Comparison of ENCODE assay signal across 26 cellular contexts in genomic region chr5:135632806-135633205, GRCh38. TPM values are rescaled to one million over a fixed set of nuclear protein-coding genes. Genes with fewer than 3 reads are reported as not detected.
"Had no signal": no experiment of that assay in that cellular context is flagged by ENCODE, and none has a peak within 500 bp of the region (broad histone marks: within the 10 kb centered on the region; RNA-seq: fewer than 3 reads in every experiment).

No MANE protein-coding gene starts in this region.

- H3K27ac ChIP-seq: esophagus squamous epithelium, heart right ventricle, left ventricle myocardium inferior, pancreas, prostate gland, spleen, tibial nerve, WERI-Rb-1 had no signal

- H3K4me3 ChIP-seq: esophagus squamous epithelium, heart right ventricle, left ventricle myocardium inferior, mucosa of descending colon, pancreas, prostate gland, spleen, tibial nerve had no signal

- H3K36me3 ChIP-seq: esophagus squamous epithelium, heart right ventricle, left ventricle myocardium inferior, pancreas, prostate gland, spleen, tibial nerve, WERI-Rb-1 had no signal

- DNase-seq: activated CD4-positive, alpha-beta T cell treated with anti-CD3 and anti-CD28 coated beads for 48 hours; activated CD4-positive, alpha-beta T cell treated with anti-CD3 and anti-CD28 coated beads, Interleukin-2, amount 50 U/mL, for 48 hours; activated CD8-positive, alpha-beta memory T cell treated with anti-CD3 and anti-CD28 coated beads for 24 hours; activated CD8-positive, alpha-beta memory T cell treated with anti-CD3 and anti-CD28 coated beads, Interleukin-2, amount 50 U/mL, for 4 hours; activated gamma-delta T cell; activated naive CD4-positive, alpha-beta T cell treated with anti-CD3 and anti-CD28 coated beads, Interleukin-2, amount 50 U/mL, for 16 hours; activated T-cell treated with anti-CD3 and anti-CD28 coated beads, Interleukin-2, amount 50 U/mL, for 24 hours; amniotic stem cell; esophagus squamous epithelium; foreskin melanocyte; heart right ventricle; kidney glomerular epithelial cell; left ventricle myocardium inferior; mucosa of descending colon; nephron progenitor cell; pancreas; spleen; stimulated activated naive CD4-positive, alpha-beta T cell; WERI-Rb-1 had no signal

- H3K9me3 ChIP-seq: esophagus squamous epithelium, heart right ventricle, left ventricle myocardium inferior, mucosa of descending colon, pancreas, prostate gland, spleen, tibial nerve had no signal

- ATAC-seq: activated CD4-positive, CD25-positive, alpha-beta regulatory T cell treated with anti-CD3 and anti-CD28 coated beads, Interleukin-2, amount 50 U/mL, for 24 hours; heart right ventricle; mucosa of descending colon; pancreas had no signal

- H3K27me3 ChIP-seq: esophagus squamous epithelium, pancreas, tibial nerve had no signal

- H3K4me1 ChIP-seq: esophagus squamous epithelium, heart right ventricle, left ventricle myocardium inferior, pancreas, prostate gland, tibial nerve had no signal

RNA-seq across cellular contexts. Expression of gene CXCL14, which starts 54.0 kb away (rescaled TPM):
- total RNA-seq: chondrocyte; glomerular endothelial cell; lung microvascular endothelial cell; T-helper 1 cell treated with Interleukin-12 subunit alpha and Interleukin-12 subunit beta and Interleukin-4 antibody, amounts not matched to agents 30 ng/mL and 1 ng/mL, for 36 hours had no signal
